ENCODE assay signal across 1 cellular context in genomic region chr6:161407581-161407980, GRCh38.
TF ChIP-seq lines count a peak whose summit lies in the region.

No MANE protein-coding gene starts in this region.

TF ChIP-seq in WTC11, 78 proteins besides CTCF, POLR2A, EP300 and RAD21 (continued from another document):
- TF ChIP-seq, protein P1, sequence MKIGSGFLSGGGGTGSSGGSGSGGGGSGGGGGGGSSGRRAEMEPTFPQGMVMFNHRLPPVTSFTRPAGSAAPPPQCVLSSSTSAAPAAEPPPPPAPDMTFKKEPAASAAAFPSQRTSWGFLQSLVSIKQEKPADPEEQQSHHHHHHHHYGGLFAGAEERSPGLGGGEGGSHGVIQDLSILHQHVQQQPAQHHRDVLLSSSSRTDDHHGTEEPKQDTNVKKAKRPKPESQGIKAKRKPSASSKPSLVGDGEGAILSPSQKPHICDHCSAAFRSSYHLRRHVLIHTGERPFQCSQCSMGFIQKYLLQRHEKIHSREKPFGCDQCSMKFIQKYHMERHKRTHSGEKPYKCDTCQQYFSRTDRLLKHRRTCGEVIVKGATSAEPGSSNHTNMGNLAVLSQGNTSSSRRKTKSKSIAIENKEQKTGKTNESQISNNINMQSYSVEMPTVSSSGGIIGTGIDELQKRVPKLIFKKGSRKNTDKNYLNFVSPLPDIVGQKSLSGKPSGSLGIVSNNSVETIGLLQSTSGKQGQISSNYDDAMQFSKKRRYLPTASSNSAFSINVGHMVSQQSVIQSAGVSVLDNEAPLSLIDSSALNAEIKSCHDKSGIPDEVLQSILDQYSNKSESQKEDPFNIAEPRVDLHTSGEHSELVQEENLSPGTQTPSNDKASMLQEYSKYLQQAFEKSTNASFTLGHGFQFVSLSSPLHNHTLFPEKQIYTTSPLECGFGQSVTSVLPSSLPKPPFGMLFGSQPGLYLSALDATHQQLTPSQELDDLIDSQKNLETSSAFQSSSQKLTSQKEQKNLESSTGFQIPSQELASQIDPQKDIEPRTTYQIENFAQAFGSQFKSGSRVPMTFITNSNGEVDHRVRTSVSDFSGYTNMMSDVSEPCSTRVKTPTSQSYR (CRISPR knock-in tag; IDR thresholded peaks at IDR 0.05), result no peak
- TF ChIP-seq, protein P2, sequence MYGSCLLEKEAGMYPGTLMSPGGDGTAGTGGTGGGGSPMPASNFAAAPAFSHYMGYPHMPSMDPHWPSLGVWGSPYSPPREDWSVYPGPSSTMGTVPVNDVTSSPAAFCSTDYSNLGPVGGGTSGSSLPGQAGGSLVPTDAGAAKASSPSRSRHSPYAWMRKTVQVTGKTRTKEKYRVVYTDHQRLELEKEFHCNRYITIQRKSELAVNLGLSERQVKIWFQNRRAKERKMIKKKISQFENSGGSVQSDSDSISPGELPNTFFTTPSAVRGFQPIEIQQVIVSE (CRISPR knock-in tag; IDR thresholded peaks at IDR 0.05; ENCODE audit: borderline replicate concordance), result no peak
- TF ChIP-seq NR1H2 (CRISPR knock-in tag; IDR thresholded peaks at IDR 0.05) (no peak), NFYB (CRISPR knock-in tag; conservative IDR thresholded peaks at IDR 0.05; ENCODE audit: low read depth) (no peak), ZSCAN18 (CRISPR knock-in tag; IDR thresholded peaks at IDR 0.05) (no peak), MYBL2 (CRISPR knock-in tag; IDR thresholded peaks at IDR 0.05) (no peak), CREB1 (CRISPR knock-in tag; IDR thresholded peaks at IDR 0.05) (no peak), ZNF423 (CRISPR knock-in tag; IDR thresholded peaks at IDR 0.05) (no peak), SMAD4 (CRISPR knock-in tag; IDR thresholded peaks at IDR 0.05) (no peak)
- TF ChIP-seq, protein P3, sequence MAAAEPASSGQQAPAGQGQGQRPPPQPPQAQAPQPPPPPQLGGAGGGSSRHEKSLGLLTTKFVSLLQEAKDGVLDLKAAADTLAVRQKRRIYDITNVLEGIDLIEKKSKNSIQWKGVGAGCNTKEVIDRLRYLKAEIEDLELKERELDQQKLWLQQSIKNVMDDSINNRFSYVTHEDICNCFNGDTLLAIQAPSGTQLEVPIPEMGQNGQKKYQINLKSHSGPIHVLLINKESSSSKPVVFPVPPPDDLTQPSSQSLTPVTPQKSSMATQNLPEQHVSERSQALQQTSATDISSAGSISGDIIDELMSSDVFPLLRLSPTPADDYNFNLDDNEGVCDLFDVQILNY (CRISPR knock-in tag; IDR thresholded peaks at IDR 0.05), result no peak
